Comparison of ENCODE assay signal across 40 cellular contexts in the genomic region with DNA sequence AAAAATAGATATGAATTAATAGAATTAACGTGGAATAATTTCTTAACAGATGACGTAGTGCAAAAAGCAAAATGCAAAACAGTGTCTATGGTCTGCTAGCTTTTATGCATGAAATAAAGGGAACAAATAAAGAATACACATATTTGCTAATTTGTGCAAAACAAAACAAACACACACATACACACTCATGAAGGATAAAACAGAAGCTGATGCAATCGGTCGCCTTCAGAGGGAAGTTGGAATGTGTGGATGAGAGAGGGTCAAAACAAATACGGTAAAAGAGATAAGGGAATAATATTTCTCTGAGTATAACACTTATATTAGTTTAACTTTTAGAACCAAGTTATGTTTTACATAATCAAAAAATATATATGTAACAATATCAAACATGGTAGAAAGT.
"Had no signal": no experiment of that assay in that cellular context is flagged by ENCODE, and none has a peak within 500 bp of the region (broad histone marks: within the 10 kb centered on the region; RNA-seq: fewer than 3 reads in every experiment).

No MANE protein-coding gene starts in this region.

- ATAC-seq: activated naive CD4-positive, alpha-beta T cell treated with anti-CD3 and anti-CD28 coated beads, Interleukin-2, amount 50 U/mL, for 72 hours; activated naive CD8-positive, alpha-beta T cell treated with anti-CD3 and anti-CD28 coated beads, Interleukin-2, amount 50 U/mL, for 24 hours; activated T-cell treated with anti-CD3 and anti-CD28 coated beads, Interleukin-2, amount 50 U/mL, for 4 hours; activated T-cell treated with anti-CD3 and anti-CD28 coated beads, Interleukin-2, amount 50 U/mL, for 72 hours; activated T-helper 17 cell treated with anti-CD3 and anti-CD28 coated beads, Interleukin-2, amount 50 U/mL, for 72 hours; body of pancreas had no signal

- H3K27ac Mint-ChIP-seq: activated naive CD4-positive, alpha-beta T cell treated with anti-CD3 and anti-CD28 coated beads for 36 hours; activated naive CD4-positive, alpha-beta T cell treated with anti-CD3 and anti-CD28 coated beads, Interleukin-2, amount 10 ng/mL, durations not matched to agents 7 days and 5 days; activated naive CD4-positive, alpha-beta T cell treated with anti-CD3 and anti-CD28 coated beads, Interleukin-2, amount 50 U/mL, for 24 hours; activated naive CD4-positive, alpha-beta T cell treated with anti-CD3 and anti-CD28 coated beads, Interleukin-2, amount 50 U/mL, for 72 hours; activated naive CD8-positive, alpha-beta T cell; activated naive CD8-positive, alpha-beta T cell treated with anti-CD3 and anti-CD28 coated beads for 36 hours; activated naive CD8-positive, alpha-beta T cell treated with anti-CD3 and anti-CD28 coated beads, Interleukin-2, amount 10 ng/mL, durations not matched to agents 7 days and 5 days; activated naive CD8-positive, alpha-beta T cell treated with anti-CD3 and anti-CD28 coated beads, Interleukin-2, amount 50 U/mL, for 24 hours; activated T-cell treated with anti-CD3 and anti-CD28 coated beads, Interleukin-2, amount 50 U/mL, for 24 hours; activated T-cell treated with anti-CD3 and anti-CD28 coated beads, Interleukin-2, amount 50 U/mL, for 72 hours; activated T-helper 1 cell treated with anti-CD3 and anti-CD28 coated beads, Interleukin-12 subunit alpha, Interleukin-12 subunit beta, Interleukin-2, Interleukin-4 antibody, amounts not matched to agents 30 ng/mL and 10 ng/mL and 1 ng/mL, durations not matched to agents 14 hours and 24 hours and 36 hours; activated T-helper 17 cell treated with anti-CD3 and anti-CD28 coated beads, Interleukin-2, amount 50 U/mL, for 72 hours; activated T-helper 2 cell treated with anti-CD3 and anti-CD28 coated beads, Interferon-gamma antibody, Interleukin-2, Interleukin-4, amounts not matched to agents 10 μg/mL and 5 μg/mL and 100 μg/mL, durations not matched to agents 14 hours and 24 hours and 36 hours; brain had no signal

- FAIRE-seq: astrocyte, bronchial epithelial cell had no signal

- H3K27me3 Mint-ChIP-seq: activated naive CD4-positive, alpha-beta T cell treated with anti-CD3 and anti-CD28 coated beads, Interleukin-2, amount 10 ng/mL, durations not matched to agents 7 days and 5 days; activated naive CD4-positive, alpha-beta T cell treated with anti-CD3 and anti-CD28 coated beads, Interleukin-2, amount 50 U/mL, for 24 hours; activated naive CD8-positive, alpha-beta T cell; activated naive CD8-positive, alpha-beta T cell treated with anti-CD3 and anti-CD28 coated beads for 36 hours; activated naive CD8-positive, alpha-beta T cell treated with anti-CD3 and anti-CD28 coated beads, Interleukin-2, amount 10 ng/mL, durations not matched to agents 7 days and 5 days; activated naive CD8-positive, alpha-beta T cell treated with anti-CD3 and anti-CD28 coated beads, Interleukin-2, amount 50 U/mL, for 24 hours; activated T-cell treated with anti-CD3 and anti-CD28 coated beads, Interleukin-2, amount 50 U/mL, for 24 hours; activated T-helper 17 cell treated with anti-CD3 and anti-CD28 coated beads, Interleukin-2, amount 50 U/mL, for 72 hours; central memory CD8-positive, alpha-beta T cell had no signal

- H3K9me3 ChIP-seq: adrenal gland, ascending aorta, body of pancreas, breast epithelium had no signal

- H3K36me3 ChIP-seq: adrenal gland, ascending aorta, brain microvascular endothelial cell, breast epithelium, cardiac muscle cell had no signal

- DNase-seq: activated effector memory CD4-positive, alpha-beta T cell treated with anti-CD3 and anti-CD28 coated beads, Interleukin-2, amount 50 U/mL, for 16 hours; activated effector memory CD4-positive, alpha-beta T cell treated with Interleukin-2 at 50 U/mL for 16 hours; activated gamma-delta T cell; activated gamma-delta T cell treated with Interleukin-2 at 50 U/mL for 16 hours; activated naive CD4-positive, alpha-beta T cell; activated naive CD4-positive, alpha-beta T cell treated with anti-CD3 and anti-CD28 coated beads for 36 hours; activated naive CD4-positive, alpha-beta T cell treated with anti-CD3 and anti-CD28 coated beads, Interleukin-2, amount 10 ng/mL, durations not matched to agents 7 days and 5 days; activated naive CD4-positive, alpha-beta T cell treated with anti-CD3 and anti-CD28 coated beads, Interleukin-2, amount 50 U/mL, for 16 hours; activated naive CD4-positive, alpha-beta T cell treated with Interleukin-2 at 50 U/mL for 16 hours; activated naive CD8-positive, alpha-beta T cell treated with anti-CD3 and anti-CD28 coated beads for 36 hours; activated naive CD8-positive, alpha-beta T cell treated with anti-CD3 and anti-CD28 coated beads, Interleukin-2, amount 10 ng/mL, durations not matched to agents 7 days and 5 days; activated naive CD8-positive, alpha-beta T cell treated with anti-CD3 and anti-CD28 coated beads, Interleukin-2, amount 50 U/mL, for 24 hours; activated T-cell treated with anti-CD3 and anti-CD28 coated beads, Interleukin-2, amount 50 U/mL, for 1 hour; activated T-cell treated with anti-CD3 and anti-CD28 coated beads, Interleukin-2, amount 50 U/mL, for 24 hours; activated T-cell treated with anti-CD3 and anti-CD28 coated beads, Interleukin-2, amount 50 U/mL, for 4 hours; activated T-cell treated with anti-CD3 and anti-CD28 coated beads, Interleukin-2, amount 50 U/mL, for 48 hours; activated T-cell treated with anti-CD3 and anti-CD28 coated beads, Interleukin-2, amount 50 U/mL, for 72 hours; adrenal gland; amniotic stem cell; amygdala; anterior cingulate cortex; aorta; body of pancreas; brain microvascular endothelial cell; caudate nucleus; central memory CD4-positive, alpha-beta T cell; cerebellar nuclear complex had no signal

- H3K27ac ChIP-seq: adrenal gland, ascending aorta, body of pancreas, brain microvascular endothelial cell, breast epithelium, cardiac muscle cell had no signal

- H3K27me3 ChIP-seq: adrenal gland, ascending aorta, body of pancreas, brain microvascular endothelial cell, breast epithelium, cardiac muscle cell had no signal

- H3K4me3 Mint-ChIP-seq: activated naive CD4-positive, alpha-beta T cell treated with anti-CD3 and anti-CD28 coated beads for 36 hours; activated naive CD4-positive, alpha-beta T cell treated with anti-CD3 and anti-CD28 coated beads, Interleukin-2, amount 10 ng/mL, durations not matched to agents 7 days and 5 days; activated naive CD4-positive, alpha-beta T cell treated with anti-CD3 and anti-CD28 coated beads, Interleukin-2, amount 50 U/mL, for 24 hours; activated naive CD8-positive, alpha-beta T cell; activated naive CD8-positive, alpha-beta T cell treated with anti-CD3 and anti-CD28 coated beads for 36 hours; activated naive CD8-positive, alpha-beta T cell treated with anti-CD3 and anti-CD28 coated beads, Interleukin-2, amount 10 ng/mL, durations not matched to agents 7 days and 5 days; activated naive CD8-positive, alpha-beta T cell treated with anti-CD3 and anti-CD28 coated beads, Interleukin-2, amount 50 U/mL, for 24 hours; activated T-cell treated with anti-CD3 and anti-CD28 coated beads, Interleukin-2, amount 50 U/mL, for 24 hours; activated T-cell treated with anti-CD3 and anti-CD28 coated beads, Interleukin-2, amount 50 U/mL, for 4 hours; activated T-cell treated with anti-CD3 and anti-CD28 coated beads, Interleukin-2, amount 50 U/mL, for 72 hours; activated T-helper 1 cell treated with anti-CD3 and anti-CD28 coated beads, Interleukin-12 subunit alpha, Interleukin-12 subunit beta, Interleukin-2, Interleukin-4 antibody, amounts not matched to agents 30 ng/mL and 10 ng/mL and 1 ng/mL, durations not matched to agents 14 hours and 24 hours and 36 hours; activated T-helper 17 cell treated with anti-CD3 and anti-CD28 coated beads, Interleukin-2, amount 50 U/mL, for 72 hours; brain; central memory CD8-positive, alpha-beta T cell had no signal

- H3K4me1 ChIP-seq: adrenal gland, ascending aorta, body of pancreas, breast epithelium had no signal

- H3K9me3 Mint-ChIP-seq: activated naive CD4-positive, alpha-beta T cell treated with anti-CD3 and anti-CD28 coated beads, Interleukin-2, amount 50 U/mL, for 24 hours; brain had no signal

- H3K4me1 Mint-ChIP-seq: activated naive CD4-positive, alpha-beta T cell treated with anti-CD3 and anti-CD28 coated beads, Interleukin-2, amount 10 ng/mL, durations not matched to agents 7 days and 5 days; activated naive CD4-positive, alpha-beta T cell treated with anti-CD3 and anti-CD28 coated beads, Interleukin-2, amount 50 U/mL, for 24 hours; activated naive CD8-positive, alpha-beta T cell treated with anti-CD3 and anti-CD28 coated beads for 36 hours; activated naive CD8-positive, alpha-beta T cell treated with anti-CD3 and anti-CD28 coated beads, Interleukin-2, amount 10 ng/mL, durations not matched to agents 7 days and 5 days; activated naive CD8-positive, alpha-beta T cell treated with anti-CD3 and anti-CD28 coated beads, Interleukin-2, amount 50 U/mL, for 24 hours; activated T-helper 17 cell treated with anti-CD3 and anti-CD28 coated beads, Interleukin-2, amount 50 U/mL, for 72 hours; brain; central memory CD8-positive, alpha-beta T cell had no signal

- H3K36me3 Mint-ChIP-seq: activated naive CD4-positive, alpha-beta T cell treated with anti-CD3 and anti-CD28 coated beads, Interleukin-2, amount 10 ng/mL, durations not matched to agents 7 days and 5 days; activated naive CD4-positive, alpha-beta T cell treated with anti-CD3 and anti-CD28 coated beads, Interleukin-2, amount 50 U/mL, for 24 hours; activated naive CD8-positive, alpha-beta T cell; activated naive CD8-positive, alpha-beta T cell treated with anti-CD3 and anti-CD28 coated beads for 36 hours; activated naive CD8-positive, alpha-beta T cell treated with anti-CD3 and anti-CD28 coated beads, Interleukin-2, amount 10 ng/mL, durations not matched to agents 7 days and 5 days; brain had no signal

- H3K4me3 ChIP-seq: adrenal gland, ascending aorta, body of pancreas, breast epithelium, cardiac muscle cell had no signal
